Comparison of ENCODE assay signal across 24 cellular contexts in genomic region chr9:126677188-126678084, GRCh38.
A peak's percentile ranks its signal among the peaks of the same experiment; 100 is the strongest.
DNase-seq lines count a peak whose midpoint lies in the region; FAIRE-seq and TF ChIP-seq lines count a peak whose summit lies in the region.
"Had no signal": no experiment of that assay in that cellular context is flagged by ENCODE, and none has a peak within 500 bp of the region (broad histone marks: within the 10 kb centered on the region; RNA-seq: fewer than 3 reads in every experiment).

No MANE protein-coding gene starts in this region.

- no peaks in the 10 kb centered on the region for H3K36me3 ChIP-seq in HUES48 (ENCODE audit: control insufficient read depth, insufficient read depth, low read length)
- no peaks in the 10 kb centered on the region for H3K36me3 ChIP-seq in H1 (ENCODE audit: control insufficient read depth in 2 of 4, insufficient read depth in 4 of 4, low read length in 3 of 4)
- no peaks in the 10 kb centered on the region for H3K36me3 ChIP-seq in neuronal stem cell (replicated peaks in 1 of 2; ENCODE audit: control insufficient read depth in 2 of 2, insufficient read depth in 2 of 2, low read length in 2 of 2)
- H3K36me3 ChIP-seq: suprapubic skin had no signal

- H4K91ac ChIP-seq in H1 (replicated peaks; ENCODE audit: insufficient read length, low read length) = peak overlapping the region; percentile 98
- H4K91ac ChIP-seq in neuronal stem cell (ENCODE audit: low read depth, low read length, poor library complexity) = no peak overlapping the region

- 23% methylated on average over 11 of the region's 11 CpGs; no CpG with 5 or more reads in 1 of the 2 experiments for WGBS in H1 (ENCODE audit: extremely low coverage in 1 of 2, insufficient coverage in 1 of 2, insufficient read length in 1 of 2, insufficient replicate concordance in 2 of 2, low coverage in 1 of 2, low lambda C conversion rate in 2 of 2, missing lambda C conversion rate in 1 of 2), 2 experiments
- no CpG with 5 or more reads among the region's 11 CpGs for WGBS in neuronal stem cell (ENCODE audit: extremely low coverage in 2 of 2, insufficient read length in 2 of 2, insufficient replicate concordance in 1 of 2), 2 donors

- no peak for TF ChIP-seq CTCF in H1 (IDR thresholded peaks at IDR 0.05; ENCODE audit: control extremely low read depth in 1 of 3, insufficient read depth in 1 of 3, low read depth in 1 of 3, low read length in 3 of 3)
- no peak for TF ChIP-seq CTCF in dorsolateral prefrontal cortex (IDR thresholded peaks at IDR 0.05 in 54 of 56, conservative IDR thresholded peaks at IDR 0.05 in 2 of 56; ENCODE audit: low read depth in 1 of 56, partially characterized antibody in 56 of 56)

- H3K4ac ChIP-seq in H1 (replicated peaks; ENCODE audit: insufficient read length, low read depth, low read length) (peak overlapping the region; percentile 54), neuronal stem cell (ENCODE audit: low read length) (no peak overlapping the region)

- peak overlapping the region; percentile 100 for H2BK12ac ChIP-seq in H1 (ENCODE audit: low read depth, low read length)
- no peak overlapping the region for H2BK12ac ChIP-seq in neuronal stem cell (ENCODE audit: low read length)

- H3K4me3 ChIP-seq in HUES48 (ENCODE audit: low read depth, low read length) (peak overlapping the region; percentile 22), H1 (ENCODE audit: extremely low read depth in 1 of 4, insufficient read depth in 2 of 4, low read depth in 3 of 4, low read length in 4 of 4) (peak overlapping the region in 3 of 4 experiments; percentile 2 to 44 (median 26); a peak in 3 of 8 replicates), neuronal stem cell (ENCODE audit: low read length in 2 of 2) (peak overlapping the region in 1 of 2 donors; percentile 57), dorsolateral prefrontal cortex (no peak overlapping the region)
- H3K4me3 ChIP-seq: lung, suprapubic skin had no signal

- H2BK120ac ChIP-seq in H1 (replicated peaks; ENCODE audit: low read depth, low read length) = peak overlapping the region; percentile 99
- no peak overlapping the region for H2BK120ac ChIP-seq in neuronal stem cell (ENCODE audit: low read depth, low read length)

- peak overlapping the region; percentile 6; the same call in 1 of the 2 replicates for H2BK15ac ChIP-seq in H1 (ENCODE audit: low read length)
- H2BK15ac ChIP-seq in neuronal stem cell (ENCODE audit: low read length) = no peak overlapping the region

- no peak for TF ChIP-seq RAD21 in H1 (IDR thresholded peaks at IDR 0.05 in 1 of 2, conservative IDR thresholded peaks at IDR 0.05 in 1 of 2; ENCODE audit: low read depth in 2 of 2, low read length in 2 of 2)

- peak overlapping the region; percentile 67 for H4K5ac ChIP-seq in H1 (ENCODE audit: insufficient read length, low read depth, low read length)

- H3K23ac ChIP-seq in H1 (ENCODE audit: insufficient read length) (no peak overlapping the region), neuronal stem cell (ENCODE audit: low read depth, low read length, poor library complexity) (no peak overlapping the region)

- peaks cover 15% of the 10 kb centered on the region for H3K23me2 ChIP-seq in H1 (ENCODE audit: low read depth, low read length)

- H2AK5ac ChIP-seq in H1 (ENCODE audit: low read depth, low read length) (peak overlapping the region; percentile 95), neuronal stem cell (ENCODE audit: low read depth, low read length) (no peak overlapping the region)

- intact Hi-C loops in dorsolateral prefrontal cortex (cut with DNase I) = no loop called here

- H3K4me2 ChIP-seq in H1 (ENCODE audit: insufficient read depth in 1 of 2, low read depth in 2 of 2, low read length in 2 of 2) (peak overlapping the region; percentile 58 to 70), neuronal stem cell (ENCODE audit: insufficient read depth, low read length, poor library complexity, severe bottlenecking) (no peak overlapping the region)

- no peaks in the 10 kb centered on the region for H3K79me2 ChIP-seq in H1 (ENCODE audit: control insufficient read depth in 1 of 2, insufficient read depth in 2 of 2, low read length in 2 of 2)

- H2AFZ ChIP-seq in H1 (ENCODE audit: low read length) (no peak overlapping the region), neuronal stem cell (ENCODE audit: low read length) (no peak overlapping the region)

- peak overlapping the region; percentile 99 for H3K18ac ChIP-seq in H1 (ENCODE audit: extremely low read depth, low read length)
- peak overlapping the region; percentile 57 for H3K18ac ChIP-seq in neuronal stem cell (ENCODE audit: low read length)

- FAIRE-seq in H1 (lab: Jason Lieb, UNC) = no peak

- POLR2A ChIA-PET in H1 (lab: Charles Lee; ENCODE audit: partially characterized antibody) = interaction anchor here (0.6 to 4.6 kb wide), 10 partner anchors 11 to 83 kb away, joined by 3 to 26 read pairs (median 5); no protein-coding TSS in a partner anchor

- no peak for TF ChIP-seq EP300 in H1 (IDR thresholded peaks at IDR 0.05; ENCODE audit: borderline replicate concordance in 1 of 2, low read depth in 2 of 2, low read length in 2 of 2)

- H2BK20ac ChIP-seq in H1 (ENCODE audit: low read length) = peak overlapping the region; percentile 96

- H3K79me1 ChIP-seq in H1 (ENCODE audit: low read depth, low read length) = no peaks in the 10 kb centered on the region
- no peaks in the 10 kb centered on the region for H3K79me1 ChIP-seq in neuronal stem cell (ENCODE audit: low read depth, low read length)

- TF ChIP-seq POLR2A in H1 (IDR thresholded peaks at IDR 0.05; ENCODE audit: control extremely low read depth in 1 of 2, low read depth in 2 of 2, low read length in 2 of 2) = no peak

- H2BK5ac ChIP-seq in H1 (ENCODE audit: low read depth, low read length) (peak overlapping the region; percentile 99), neuronal stem cell (ENCODE audit: low read length) (no peak overlapping the region)

- H3K9ac ChIP-seq in HUES48 (ENCODE audit: low read depth, low read length) = no peak overlapping the region
- no peak overlapping the region for H3K9ac ChIP-seq in H1 (replicated peaks in 1 of 4; ENCODE audit: extremely low read depth in 1 of 4, low read depth in 3 of 4, low read length in 3 of 4)
- no peak overlapping the region for H3K9ac ChIP-seq in neuronal stem cell (ENCODE audit: low read depth, low read length, poor library complexity)

- no peaks in the 10 kb centered on the region for H4K20me1 ChIP-seq in H1 (replicated peaks in 1 of 2; ENCODE audit: control insufficient read depth in 1 of 2, insufficient read depth in 2 of 2, low read length in 2 of 2)

- H4K8ac ChIP-seq in H1 (ENCODE audit: extremely low read depth, insufficient read depth, low read length) (peak overlapping the region; percentile 53; the same call in 1 of the 2 replicates), neuronal stem cell (ENCODE audit: low read depth, low read length) (no peak overlapping the region)

- peaks cover 89% of the 10 kb centered on the region for H3K27me3 ChIP-seq in HUES48 (ENCODE audit: control insufficient read depth, insufficient read depth, low read length)
- peaks cover 0 to 50% (median 32%) of the 10 kb centered on the region in 4 experiments; a peak in 6 of 7 replicates for H3K27me3 ChIP-seq in H1 (replicated peaks in 1 of 4; ENCODE audit: control insufficient read depth in 3 of 4, extremely low read depth in 1 of 4, insufficient read depth in 3 of 4, low read length in 3 of 4)
- H3K27me3 ChIP-seq in neuronal stem cell (ENCODE audit: control insufficient read depth in 3 of 3, insufficient read depth in 3 of 3, low read depth in 1 of 3, low read length in 3 of 3) = peaks cover 40 to 92% (median 90%) of the 10 kb centered on the region in 3 experiments
- peaks cover 0 to 72% (median 51%) of the 10 kb centered on the region in 45 donors for H3K27me3 ChIP-seq in dorsolateral prefrontal cortex

- peak; percentile 27 to 32 for DNase-seq in activated T-cell treated with anti-CD3 and anti-CD28 coated beads, Interleukin-2, amount 50 U/mL, for 48 hours
- no peak for DNase-seq in activated T-cell treated with anti-CD3 and anti-CD28 coated beads, Interleukin-2, amount 50 U/mL, for 1 hour
- DNase-seq in H1 (ENCODE audit: low read depth in 1 of 2, low spot score in 2 of 2) (no peak), neuronal stem cell (ENCODE audit: low spot score) (no peak), hepatic stellate cell (ENCODE audit: low spot score) (no peak), germinal center (ENCODE audit: low spot score) (no peak), dorsolateral prefrontal cortex (no peak)
- DNase-seq: activated CD4-positive, CD25-positive, alpha-beta regulatory T cell treated with anti-CD3 and anti-CD28 coated beads, Interleukin-2, amount 50 U/mL, for 72 hours; activated naive CD8-positive, alpha-beta T cell treated with anti-CD3 and anti-CD28 coated beads, Interleukin-2, amount 10 ng/mL, durations not matched to agents 7 days and 5 days; CD8-positive, alpha-beta memory T cell; effector CD4-positive, alpha-beta T cell; erythroblast; hippocampal formation; kidney glomerular epithelial cell; NCI-H1105; NCI-H1930; NCI-H2227 treated with DMSO at 0.1 percent for 48 hours; NCI-H774; occipital lobe; OCI-M1; SHP77 treated with DMSO at 0.1 percent for 48 hours had no signal

- CTCF ChIA-PET in H1 (lab: Charles Lee; ENCODE audit: partially characterized antibody) = interaction anchor here (1.0 to 23.0 kb wide), 18 partner anchors 10 to 179 kb away, joined by 3 to 323 read pairs (median 6); no protein-coding TSS in a partner anchor

- H3K9me3 ChIP-seq in HUES48 (ENCODE audit: control insufficient read depth, insufficient read depth, low read length) (no peaks in the 10 kb centered on the region), H1 (ENCODE audit: insufficient read depth in 2 of 2, low read depth in 1 of 2, low read length in 1 of 2) (no peaks in the 10 kb centered on the region), neuronal stem cell (replicated peaks in 1 of 2; ENCODE audit: control insufficient read depth in 2 of 2, insufficient read depth in 1 of 2, low read depth in 1 of 2, low read length in 2 of 2) (peaks cover 0 to 7% of the 10 kb centered on the region in 2 donors)
- H3K9me3 ChIP-seq: suprapubic skin had no signal

- peak overlapping the region; percentile 3 for H3K56ac ChIP-seq in H1 (replicated peaks; ENCODE audit: insufficient read length, low read depth, low read length)

- H3K14ac ChIP-seq in H1 (ENCODE audit: insufficient read length) = no peak overlapping the region
- no peak overlapping the region for H3K14ac ChIP-seq in neuronal stem cell (ENCODE audit: low read length)

- H3K4me1 ChIP-seq in HUES48 (ENCODE audit: control insufficient read depth, insufficient read depth, low read length) (peaks cover 52% of the 10 kb centered on the region), H1 (replicated peaks in 1 of 4; ENCODE audit: control insufficient read depth in 3 of 4, insufficient read depth in 4 of 4, low read length in 3 of 4) (peaks cover 19 to 54% (median 41%) of the 10 kb centered on the region in 4 experiments), neuronal stem cell (ENCODE audit: control insufficient read depth in 2 of 2, insufficient read depth in 1 of 2, low read depth in 1 of 2, low read length in 2 of 2) (peaks cover 2 to 22% of the 10 kb centered on the region in 2 donors)

- peak overlapping the region; percentile 83 for H3K27ac ChIP-seq in HUES48 (ENCODE audit: low read depth, low read length)
- H3K27ac ChIP-seq in H1 (ENCODE audit: low read depth, low read length) = 0 out of 2 replicates have a peak overlapping the region, but pooled peaks have one; percentile 26
- no peak overlapping the region for H3K27ac ChIP-seq in neuronal stem cell (replicated peaks; ENCODE audit: low read length)
- no peak overlapping the region for H3K27ac ChIP-seq in dorsolateral prefrontal cortex
- H3K27ac ChIP-seq: suprapubic skin had no signal

Comparison
In these comparisons a context has a peak if more than half of its experiments do, and no peak if none do; other contexts are left out.
1. DNase-seq: peak in activated T-cell treated with anti-CD3 and anti-CD28 coated beads, Interleukin-2, amount 50 U/mL, for 48 hours (2 of 2); none in activated T-cell treated with anti-CD3 and anti-CD28 coated beads, Interleukin-2, amount 50 U/mL, for 1 hour (single experiment), H1 (0 of 2), neuronal stem cell (single experiment), hepatic stellate cell (single experiment), germinal center (single experiment) and dorsolateral prefrontal cortex (0 of 10).
2. H3K27ac ChIP-seq: peak in HUES48 (single experiment) and H1 (single experiment); none in neuronal stem cell (single experiment) and dorsolateral prefrontal cortex (0 of 59).
3. H3K4me3 ChIP-seq: peak in HUES48 (single experiment) and H1 (3 of 4); none in dorsolateral prefrontal cortex (0 of 59).